ENCODE assay signal across 24 cellular contexts in genomic region chr3:175214210-175214609, GRCh38.
"Had no signal": no experiment of that assay in that cellular context is flagged by ENCODE, and none has a peak within 500 bp of the region (broad histone marks: within the 10 kb centered on the region; RNA-seq: fewer than 3 reads in every experiment).

No MANE protein-coding gene starts in this region.

- H3K27ac ChIP-seq: stomach, suprapubic skin, testis, thoracic aorta, thyroid gland, tibial artery, tibial nerve, transverse colon, upper lobe of left lung, upper lobe of right lung, uterus, vagina had no signal

- H3K9me3 ChIP-seq: stomach, suprapubic skin, testis, thoracic aorta, thyroid gland, tibial artery, tibial nerve, transverse colon, upper lobe of left lung, upper lobe of right lung, uterus, vagina had no signal

- H3K4me3 ChIP-seq: stomach, suprapubic skin, testis, thoracic aorta, thyroid gland, tibial artery, tibial nerve, transverse colon, upper lobe of left lung, upper lobe of right lung, uterus, vagina had no signal

- H3K27me3 ChIP-seq: stomach, suprapubic skin, testis, thyroid gland, tibial artery, tibial nerve, transverse colon, upper lobe of left lung, upper lobe of right lung, uterus, vagina had no signal

- DNase-seq: stimulated activated CD4-positive, alpha-beta T cell treated with anti-CD3 and anti-CD28 coated beads, Interleukin-2, amount 100 ng/mL, for 48 hours; stimulated activated CD4-positive, alpha-beta T cell treated with anti-CD3 and anti-CD28 coated beads, Interleukin-4, amount 100 ng/mL, for 1 hour; stimulated activated CD4-positive, alpha-beta T cell treated with anti-CD3 and anti-CD28 coated beads, Interleukin-4, amount 100 ng/mL, for 24 hours; stimulated activated CD4-positive, alpha-beta T cell treated with anti-CD3 and anti-CD28 coated beads, Interleukin-4, amount 100 ng/mL, for 4 hours; stimulated activated CD8-positive, alpha-beta memory T cell treated with anti-CD3 and anti-CD28 coated beads, Interleukin-4, amount 100 ng/mL, for 48 hours; stimulated activated naive B cell treated with anti-CD40 and anti-IgM and Interleukin-4, amounts not matched to agents 10 μg/mL and 1 μg/mL and 100 μg/mL, for 72 hours; stimulated activated naive CD4-positive, alpha-beta T cell; stimulated activated naive CD4-positive, alpha-beta T cell treated with Interleukin-2 at 50 U/mL for 16 hours; stimulated activated naive CD8-positive, alpha-beta T cell treated with anti-CD3 and anti-CD28 coated beads, Interleukin-15, amount 100 ng/mL, for 72 hours; stimulated activated naive CD8-positive, alpha-beta T cell treated with anti-CD3 and anti-CD28 coated beads, Interleukin-15, Interleukin-2, amounts not matched to agents 100 U/mL and 50 U/mL, for 24 hours; stomach; substantia nigra; testis; thyroid gland; tibial artery; transverse colon; trophoblast cell; upper lobe of left lung; upper lobe of right lung; uterus had no signal

- H3K36me3 ChIP-seq: stomach, suprapubic skin, thoracic aorta, thyroid gland, tibial artery, tibial nerve, transverse colon, upper lobe of left lung, upper lobe of right lung, uterus, vagina had no signal
